8 cellular contexts compared by ENCODE assay signal in genomic region chr2:43220229-43220981, GRCh38. TPM values are rescaled to one million over a fixed set of nuclear protein-coding genes. Genes with fewer than 3 reads are reported as not detected.
DNase-seq lines count a peak whose midpoint lies in the region; ATAC-seq and TF ChIP-seq lines count a peak whose summit lies in the region.

No MANE protein-coding gene starts in this region.

- TF ChIP-seq CTCF in CD14-positive monocyte (IDR thresholded peaks at IDR 0.05) (no peak), Loucy (conservative IDR thresholded peaks at IDR 0.05; ENCODE audit: low read length) (no peak), cardiac fibroblast (IDR thresholded peaks at IDR 0.05; ENCODE audit: low read depth, low read length) (no peak)

- peak overlapping the region; percentile 98 to 100 for H3K4me3 Mint-ChIP-seq in CD14-positive monocyte

- H3K27ac Mint-ChIP-seq in CD14-positive monocyte, result peak overlapping the region; percentile 98 to 99 (median 98)

- peaks cover 34% of the 10 kb centered on the region for H4K20me1 ChIP-seq in Loucy (ENCODE audit: insufficient read depth, low read length, poor library complexity, severe bottlenecking)

- H3F3A ChIP-seq in Loucy (ENCODE audit: low read depth), result peaks cover 23% of the 10 kb centered on the region

- H3K79me2 ChIP-seq in Loucy (ENCODE audit: insufficient read depth, low read length), result peaks cover 53% of the 10 kb centered on the region

- H2AFZ ChIP-seq in Loucy (ENCODE audit: low read length), result peak overlapping the region; percentile 91; the same call in 1 of the 2 replicates

- no peak for DNase-seq in CD14-positive monocyte (ENCODE audit: low spot score)
- peak in 1 of 2 donors; percentile 65 for DNase-seq in cardiac fibroblast (ENCODE audit: low read depth in 2 of 2)
- DNase-seq in midbrain (lab: John Stamatoyannopoulos, UW), result peak; percentile 68
- DNase-seq in KG1 (lab: John Stamatoyannopoulos, UW), result no peak
- DNase-seq in NCI-H2171 (lab: John Stamatoyannopoulos, UW), result no peak
- no peak for DNase-seq in activated CD4-positive, alpha-beta T cell treated with anti-CD3 and anti-CD28 coated beads for 48 hours

- intact Hi-C loops in CD14-positive monocyte (cut with micrococcal nuclease), result loop anchor here in 1 of 2 donors (5.0 to 10.0 kb wide), 3 partner anchors 63 to 396 kb away; no protein-coding TSS in a partner anchor

- H3K4me1 ChIP-seq in Loucy (ENCODE audit: insufficient read depth, low read length, poor library complexity, severe bottlenecking), result peaks cover 52% of the 10 kb centered on the region

- H3K9me3 ChIP-seq in Loucy (ENCODE audit: insufficient read depth, low read depth, low read length), result no peaks in the 10 kb centered on the region

- H3K9ac ChIP-seq in Loucy (ENCODE audit: low read depth, low read length, poor library complexity, severe bottlenecking), result peak overlapping the region; percentile 100

- H3K4me2 ChIP-seq in Loucy (ENCODE audit: low read depth, low read length, poor library complexity, severe bottlenecking), result peak overlapping the region; percentile 97

- no peaks in the 10 kb centered on the region for H3K27me3 ChIP-seq in Loucy (ENCODE audit: insufficient read depth, low read length, poor library complexity, severe bottlenecking)

- no peak for ATAC-seq in HG02970 (IDR thresholded peaks at IDR 0.05; ENCODE audit: low FRiP score, unreplicated experiment)

- peaks cover 23 to 43% of the 10 kb centered on the region in 2 donors for H3K36me3 Mint-ChIP-seq in CD14-positive monocyte

- H3K36me3 ChIP-seq in Loucy (ENCODE audit: insufficient read depth, low read length), result peaks cover 27% of the 10 kb centered on the region

- H3K27me3 Mint-ChIP-seq in CD14-positive monocyte (ENCODE audit: low read depth in 3 of 3), result peaks cover 0 to 4% (median 0%) of the 10 kb centered on the region in 3 donors

- H3K4me3 ChIP-seq in Loucy (ENCODE audit: low read length, poor library complexity, severe bottlenecking), result peak overlapping the region; percentile 97
- H3K4me3 ChIP-seq in cardiac fibroblast (replicated peaks in 1 of 2; ENCODE audit: low read depth in 2 of 2, low read length in 2 of 2), result peak overlapping the region; percentile 84 to 87

- peaks cover 56% of the 10 kb centered on the region for H3K4me1 Mint-ChIP-seq in CD14-positive monocyte

- H3K9me3 Mint-ChIP-seq in CD14-positive monocyte, result peaks cover 0 to 3% (median 0%) of the 10 kb centered on the region in 7 donors

- no peaks in the 10 kb centered on the region for H3K9me2 ChIP-seq in Loucy (replicated peaks; ENCODE audit: low read depth, low read length)

RNA-seq across cellular contexts. Expression of gene ZFP36L2, which starts 6.0 kb away (rescaled TPM):
- polyA plus RNA-seq in CD14-positive monocyte, result 10 to 100 TPM; 84.4 to 88.3 TPM
